1 cellular context compared by ENCODE assay signal in the genomic region with DNA sequence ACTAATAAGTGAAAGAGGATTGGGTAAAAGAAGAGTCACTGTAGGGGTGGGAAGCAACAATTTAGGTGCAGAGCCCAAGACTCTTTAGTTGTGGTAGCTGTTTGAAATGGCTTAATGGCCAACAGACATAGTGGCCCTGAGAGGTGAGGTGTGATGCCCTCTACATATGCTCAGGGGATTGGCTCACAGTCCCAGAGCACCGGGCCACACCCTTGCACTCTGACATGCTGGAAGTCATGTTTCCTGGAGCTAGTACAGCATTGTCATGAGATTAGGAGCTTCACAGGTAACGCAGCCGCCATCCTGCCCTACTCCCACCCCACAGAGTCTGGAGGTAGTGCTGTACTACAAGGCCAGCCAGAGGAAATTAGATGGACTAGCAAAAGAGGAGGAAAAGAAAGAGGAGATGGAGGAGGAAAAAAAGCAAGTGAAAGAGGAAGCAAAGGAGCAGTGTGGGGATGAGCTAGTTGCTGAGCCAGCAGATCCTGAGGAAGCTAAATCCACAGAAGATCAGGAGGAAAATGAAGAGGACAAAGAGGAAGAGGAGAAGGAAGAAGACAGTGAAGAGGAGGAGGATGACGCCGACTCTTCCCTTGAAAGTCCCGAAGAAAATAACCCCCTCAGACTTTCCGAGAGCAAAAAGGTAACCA.
TF ChIP-seq lines count a peak whose summit lies in the region.

No MANE protein-coding gene starts in this region.

TF ChIP-seq in H1, 55 proteins besides CTCF, POLR2A, EP300 and RAD21:
- TF ChIP-seq, protein P1, sequence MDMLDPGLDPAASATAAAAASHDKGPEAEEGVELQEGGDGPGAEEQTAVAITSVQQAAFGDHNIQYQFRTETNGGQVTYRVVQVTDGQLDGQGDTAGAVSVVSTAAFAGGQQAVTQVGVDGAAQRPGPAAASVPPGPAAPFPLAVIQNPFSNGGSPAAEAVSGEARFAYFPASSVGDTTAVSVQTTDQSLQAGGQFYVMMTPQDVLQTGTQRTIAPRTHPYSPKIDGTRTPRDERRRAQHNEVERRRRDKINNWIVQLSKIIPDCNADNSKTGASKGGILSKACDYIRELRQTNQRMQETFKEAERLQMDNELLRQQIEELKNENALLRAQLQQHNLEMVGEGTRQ (IDR thresholded peaks at IDR 0.05; ENCODE audit: low read length): no peak
- no peak for TF ChIP-seq CEBPB (IDR thresholded peaks at IDR 0.05; ENCODE audit: low read depth, low read length)
- TF ChIP-seq SP4 (IDR thresholded peaks at IDR 0.05; ENCODE audit: low read length): no peak
- TF ChIP-seq JUND (IDR thresholded peaks at IDR 0.05; ENCODE audit: low read length): no peak
